In genomic region chr5:108361239-108361638, GRCh38 we compare ENCODE assay signal across 21 cellular contexts. TPM values are rescaled to one million over a fixed set of nuclear protein-coding genes. Genes with fewer than 3 reads are reported as not detected.
DNase-seq lines count a peak whose midpoint lies in the region; ATAC-seq, FAIRE-seq and TF ChIP-seq lines count a peak whose summit lies in the region.
"Had no signal": no experiment of that assay in that cellular context is flagged by ENCODE, and none has a peak within 500 bp of the region (broad histone marks: within the 10 kb centered on the region; RNA-seq: fewer than 3 reads in every experiment).

No MANE protein-coding gene starts in this region.

- TF ChIP-seq POLR2A in esophagus squamous epithelium (IDR thresholded peaks at IDR 0.05) = no peak

- H3K4me2 ChIP-seq in astrocyte (ENCODE audit: low read length) (no peak overlapping the region), OCI-LY7 (ENCODE audit: low read length) (no peak overlapping the region)

- 83 to 94% methylated on average over 3 of the region's 3 CpGs for WGBS in esophagus squamous epithelium, 2 donors

- H3K4me3 Mint-ChIP-seq in astrocyte (ENCODE audit: unreplicated experiment) (peak overlapping the region; percentile 50), progenitor cell of endocrine pancreas (ENCODE audit: low read depth) (no peak overlapping the region)
- H3K4me3 Mint-ChIP-seq: CD4-positive, CD25-positive, alpha-beta regulatory T cell; CD8-positive, alpha-beta memory T cell; HFFc6 had no signal

- H3K4me3 ChIP-seq in astrocyte (ENCODE audit: insufficient read depth, low read depth, low read length) (no peak overlapping the region), OCI-LY7 (ENCODE audit: low read depth, low read length, poor library complexity, severe bottlenecking) (no peak overlapping the region), esophagus squamous epithelium (no peak overlapping the region)
- H3K4me3 ChIP-seq: GM12878 had no signal

- H3K4me1 Mint-ChIP-seq in astrocyte (ENCODE audit: low read depth, unreplicated experiment) (peaks cover 12% of the 10 kb centered on the region), progenitor cell of endocrine pancreas (ENCODE audit: low read depth) (peaks cover 13% of the 10 kb centered on the region)

- H3K27me3 ChIP-seq in astrocyte (ENCODE audit: insufficient read depth, low read length) (no peaks in the 10 kb centered on the region), esophagus squamous epithelium (no peaks in the 10 kb centered on the region)
- H3K27me3 ChIP-seq: BE2C had no signal

- H4K20me1 ChIP-seq in astrocyte (ENCODE audit: insufficient read depth, low read length) (no peaks in the 10 kb centered on the region), OCI-LY7 (ENCODE audit: insufficient read depth, low read length) (no peaks in the 10 kb centered on the region)

- H3K36me3 Mint-ChIP-seq in astrocyte (ENCODE audit: low read depth, unreplicated experiment) (no peaks in the 10 kb centered on the region), progenitor cell of endocrine pancreas (ENCODE audit: insufficient read depth) (peaks cover 4% of the 10 kb centered on the region)

- peak overlapping the region; percentile 87 for H3K27ac Mint-ChIP-seq in astrocyte (ENCODE audit: unreplicated experiment)
- H3K27ac Mint-ChIP-seq in progenitor cell of endocrine pancreas = peak overlapping the region; percentile 50
- H3K27ac Mint-ChIP-seq: HFFc6 had no signal

- H3K27ac ChIP-seq in astrocyte (ENCODE audit: low read depth, low read length) (no peak overlapping the region), OCI-LY7 (ENCODE audit: low read depth, low read length, poor library complexity, severe bottlenecking) (no peak overlapping the region), esophagus squamous epithelium (no peak overlapping the region)

- H3K9me3 ChIP-seq in astrocyte (ENCODE audit: insufficient read depth, low read depth, low read length) (no peaks in the 10 kb centered on the region), OCI-LY7 (ENCODE audit: low read length) (no peaks in the 10 kb centered on the region), esophagus squamous epithelium (no peaks in the 10 kb centered on the region)
- H3K9me3 ChIP-seq: BE2C had no signal

- intact Hi-C loops in left colon (cut with DNase I, micrococcal nuclease) = no loop called here
- intact Hi-C loops in sciatic nerve (cut with DNase I) = no loop called here
- intact Hi-C loops in OCI-LY7 (cut with micrococcal nuclease; ENCODE audit: unreplicated experiment) = no loop called here
- intact Hi-C loops in esophagus squamous epithelium (cut with DNase I) = no loop called here

- DNase-seq in astrocyte (ENCODE audit: low read depth) = no peak
- no peak for DNase-seq in left colon
- no peak for DNase-seq in progenitor cell of endocrine pancreas (ENCODE audit: low spot score, unreplicated experiment)
- no peak for DNase-seq in sciatic nerve (ENCODE audit: low spot score)
- no peak for DNase-seq in OCI-LY7 (ENCODE audit: low spot score)
- DNase-seq in esophagus squamous epithelium (lab: John Stamatoyannopoulos, UW) = no peak
- DNase-seq: ACHN; BE2C; C1 segment of cervical spinal cord; CD4-positive, CD25-positive, alpha-beta regulatory T cell; CD8-positive, alpha-beta memory T cell; COR-L47; DMS 273 treated with DMSO at 0.1 percent for 48 hours; DMS53; DND-41; EL; HFFc6 had no signal

- no peaks in the 10 kb centered on the region for H3K4me1 ChIP-seq in astrocyte (ENCODE audit: insufficient read depth, low read length)
- H3K4me1 ChIP-seq in OCI-LY7 (ENCODE audit: insufficient read depth, low read length, poor library complexity, severe bottlenecking) = no peaks in the 10 kb centered on the region
- no peaks in the 10 kb centered on the region for H3K4me1 ChIP-seq in esophagus squamous epithelium
- H3K4me1 ChIP-seq: BE2C had no signal

- no peak overlapping the region for H3K9ac ChIP-seq in astrocyte (ENCODE audit: low read length)

- POLR2A ChIA-PET in OCI-LY7 (lab: Charles Lee) = interaction anchor here (0.6 to 1.5 kb wide), 4 partner anchors 12 to 1162 kb away, joined by 3 to 4 read pairs (median 4); no protein-coding TSS in a partner anchor

- H3K9me3 Mint-ChIP-seq in astrocyte (ENCODE audit: unreplicated experiment) (no peaks in the 10 kb centered on the region), progenitor cell of endocrine pancreas (ENCODE audit: low read depth) (no peaks in the 10 kb centered on the region)
- H3K9me3 Mint-ChIP-seq: CD8-positive, alpha-beta memory T cell; HFFc6 had no signal

- FAIRE-seq in astrocyte (lab: Jason Lieb, UNC) = no peak
- FAIRE-seq: A204.1, GM12878 had no signal

- H3K36me3 ChIP-seq in astrocyte (ENCODE audit: insufficient read depth, low read length) (no peaks in the 10 kb centered on the region), OCI-LY7 (ENCODE audit: insufficient read depth, low read length) (no peaks in the 10 kb centered on the region; the same call in 1 of the 2 replicates), esophagus squamous epithelium (peaks cover 0 to 15% (median 0%) of the 10 kb centered on the region in 3 donors)
- H3K36me3 ChIP-seq: BE2C had no signal

- no peaks in the 10 kb centered on the region for H3K79me2 ChIP-seq in astrocyte (ENCODE audit: insufficient read depth, low read length)
- H3K79me2 ChIP-seq in OCI-LY7 (ENCODE audit: insufficient read depth, low read depth, low read length) = no peaks in the 10 kb centered on the region

- no TSS peak for BruUV-seq in OCI-LY7 (replicated peaks; lab: Mats Ljungman, UMichigan)

- H3K27me3 Mint-ChIP-seq in astrocyte (ENCODE audit: low read depth, unreplicated experiment) = no peaks in the 10 kb centered on the region
- no peaks in the 10 kb centered on the region for H3K27me3 Mint-ChIP-seq in progenitor cell of endocrine pancreas
- H3K27me3 Mint-ChIP-seq: CD4-positive, CD25-positive, alpha-beta regulatory T cell; CD8-positive, alpha-beta memory T cell had no signal

- no peak for TF ChIP-seq CTCF in astrocyte (IDR thresholded peaks at IDR 0.05; ENCODE audit: insufficient read depth, low read depth, low read length)
- TF ChIP-seq CTCF in progenitor cell of endocrine pancreas (IDR thresholded peaks at IDR 0.05; ENCODE audit: unreplicated experiment) = no peak
- no peak for TF ChIP-seq CTCF in OCI-LY7 (conservative IDR thresholded peaks at IDR 0.05; ENCODE audit: low read length)
- no peak for TF ChIP-seq CTCF in esophagus squamous epithelium (IDR thresholded peaks at IDR 0.05)

- ATAC-seq in left colon (peak; percentile 100), sciatic nerve (no peak), HG02642 (IDR thresholded peaks at IDR 0.05; ENCODE audit: poor library complexity, unreplicated experiment) (no peak)
- ATAC-seq: GM12878, HCT116 had no signal

- CTCF ChIA-PET in OCI-LY7 (lab: Charles Lee; ENCODE audit: unreplicated experiment) = no interaction called here

- H2AFZ ChIP-seq in astrocyte (ENCODE audit: low read depth, low read length) = no peak overlapping the region
- H2AFZ ChIP-seq in OCI-LY7 (ENCODE audit: low read length) = no peak overlapping the region

- no peaks in the 10 kb centered on the region for H3K9me2 ChIP-seq in OCI-LY7 (ENCODE audit: insufficient read depth, low read length)

RNA-seq across cellular contexts. Expression of gene FBXL17, which starts 20.7 kb away (rescaled TPM):
- total RNA-seq in astrocyte = 12.2 and 12.7 TPM in 2 replicates
- total RNA-seq in left colon = 10 to 100 TPM; 19.5 to 30.9 TPM
- 15.9 and 21.7 TPM in 2 replicates for total RNA-seq in progenitor cell of endocrine pancreas
- 25.5 TPM for total RNA-seq in sciatic nerve
- 10.2 TPM in 2 replicates for total RNA-seq in OCI-LY7 (2014; rRNA removed; shearing (Covaris generic))
- 20.5 and 21.6 TPM in 2 replicates for total RNA-seq in OCI-LY7 (2022)
- total RNA-seq in esophagus squamous epithelium = 10 to 100 TPM; 11.8 to 23.5 (median 13.8) TPM
